Comparison of ENCODE assay signal across 8 cellular contexts in genomic region chr21:26169611-26170470, GRCh38. TPM values are rescaled to one million over a fixed set of nuclear protein-coding genes. Genes with fewer than 3 reads are reported as not detected.
DNase-seq lines count a peak whose midpoint lies in the region; ATAC-seq and TF ChIP-seq lines count a peak whose summit lies in the region.

No MANE protein-coding gene starts in this region.

- ATAC-seq in GM18508 (IDR thresholded peaks at IDR 0.05; ENCODE audit: insufficient read depth, unreplicated experiment) = peak; percentile 15
- ATAC-seq in HG02870 (IDR thresholded peaks at IDR 0.05; ENCODE audit: unreplicated experiment) = peak; percentile 4

- H3K9me3 Mint-ChIP-seq in chondrocyte (ENCODE audit: low read depth) = no peaks in the 10 kb centered on the region

- no peaks in the 10 kb centered on the region for H3K36me3 Mint-ChIP-seq in chondrocyte (ENCODE audit: low read depth)

- peak overlapping the region; percentile 95 for H3K4me3 Mint-ChIP-seq in chondrocyte (ENCODE audit: unreplicated experiment)

- DNase-seq in NCI-H1694 (lab: John Stamatoyannopoulos, UW) = peak; percentile 75
- DNase-seq in activated CD4-positive, CD25-positive, alpha-beta regulatory T cell (lab: John Stamatoyannopoulos, UW) = peak in 3 of 4 experiments; percentile 1 to 4 (median 2)
- no peak for DNase-seq in chondrocyte (ENCODE audit: low spot score)
- DNase-seq in kidney glomerular epithelial cell (lab: John Stamatoyannopoulos, UW) = peak; percentile 54
- peak; percentile 49 for DNase-seq in stimulated activated CD4-positive, alpha-beta T cell treated with anti-CD3 and anti-CD28 coated beads, Interleukin-12 subunit alpha, Interleukin-12 subunit beta, amount 100 ng/mL, for 4 hours
- DNase-seq in OCI-M1 (lab: John Stamatoyannopoulos, UW) = no peak

- H3K27me3 Mint-ChIP-seq in chondrocyte (ENCODE audit: low read depth) = no peaks in the 10 kb centered on the region

- peaks cover 42% of the 10 kb centered on the region for H3K4me1 Mint-ChIP-seq in chondrocyte (ENCODE audit: low read depth)

- H3K27ac Mint-ChIP-seq in chondrocyte (ENCODE audit: unreplicated experiment) = peak overlapping the region; percentile 90

- TF ChIP-seq CTCF in chondrocyte (IDR thresholded peaks at IDR 0.05) = no peak

RNA-seq across cellular contexts. Expression of gene APP, which starts 0.7 kb away (rescaled TPM):
- total RNA-seq in chondrocyte = 441 to 540 TPM (median 442 TPM) in 3 replicates

Comparison
In these comparisons a context has a peak if more than half of its experiments do, and no peak if none do; other contexts are left out.
1. DNase-seq: peak in NCI-H1694 (single experiment), activated CD4-positive, CD25-positive, alpha-beta regulatory T cell (3 of 4), kidney glomerular epithelial cell (single experiment) and stimulated activated CD4-positive, alpha-beta T cell treated with anti-CD3 and anti-CD28 coated beads, Interleukin-12 subunit alpha, Interleukin-12 subunit beta, amount 100 ng/mL, for 4 hours (single experiment); none in chondrocyte (single experiment) and OCI-M1 (single experiment).